In the genomic region with DNA sequence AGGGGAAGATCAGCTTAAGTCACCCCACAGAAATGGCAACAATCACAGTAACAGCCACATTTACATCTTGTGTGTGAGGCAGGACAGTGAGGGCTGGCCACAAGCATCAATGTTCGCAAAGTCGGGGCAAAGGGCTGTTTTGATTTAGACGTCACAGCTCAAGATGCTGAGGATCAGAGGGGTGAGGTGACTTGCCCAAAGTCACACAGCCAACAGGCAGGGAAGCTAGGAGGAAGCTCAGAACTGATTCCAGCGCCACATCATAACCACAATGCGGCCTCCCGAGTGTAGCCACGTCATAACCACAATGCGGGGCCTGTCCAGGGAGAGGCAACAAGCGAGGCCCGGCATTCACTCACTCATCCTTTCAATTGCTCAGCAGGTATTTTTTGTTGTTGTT, we compare ENCODE assay signal across 10 cellular contexts. TPM values are rescaled to one million over a fixed set of nuclear protein-coding genes. Genes with fewer than 3 reads are reported as not detected.
A peak's percentile ranks its signal among the peaks of the same experiment; 100 is the strongest.
DNase-seq lines count a peak whose midpoint lies in the region; ATAC-seq and TF ChIP-seq lines count a peak whose summit lies in the region.
"Had no signal": no experiment of that assay in that cellular context is flagged by ENCODE, and none has a peak within 500 bp of the region (broad histone marks: within the 10 kb centered on the region; RNA-seq: fewer than 3 reads in every experiment).

No MANE protein-coding gene starts in this region.

- ATAC-seq in DND-41 (ENCODE audit: insufficient read depth, low read depth), result no peak
- ATAC-seq in HG02840 (IDR thresholded peaks at IDR 0.05; ENCODE audit: low FRiP score, unreplicated experiment), result no peak

- peaks cover 5% of the 10 kb centered on the region; the same call in 1 of the 2 replicates for H4K20me1 ChIP-seq in DND-41 (ENCODE audit: insufficient read depth, low read length)

- peaks cover 37% of the 10 kb centered on the region for H3K4me1 ChIP-seq in DND-41 (ENCODE audit: insufficient read depth, low read length)

- H3K36me3 ChIP-seq in DND-41 (ENCODE audit: insufficient read depth, low read length), result peaks cover 6% of the 10 kb centered on the region; the same call in 1 of the 2 replicates

- H3K27me3 ChIP-seq in DND-41 (ENCODE audit: insufficient read depth, low read length, poor library complexity), result no peaks in the 10 kb centered on the region

- H3K27ac ChIP-seq in DND-41 (ENCODE audit: low read length), result no peak overlapping the region; the same call in 1 of the 2 replicates

- intact Hi-C loops in posterior vena cava (cut with DNase I), result no loop called here

- peak overlapping the region; percentile 72; the same call in 1 of the 2 replicates for H3K4me2 ChIP-seq in DND-41 (ENCODE audit: insufficient read depth, low read length)

- H3K9me3 ChIP-seq in DND-41 (ENCODE audit: insufficient read depth, low read length, severe bottlenecking), result no peaks in the 10 kb centered on the region

- H3K79me2 ChIP-seq in DND-41 (ENCODE audit: insufficient read depth, low read length), result peaks cover 53% of the 10 kb centered on the region

- H2AFZ ChIP-seq in DND-41 (ENCODE audit: low read depth, low read length), result no peak overlapping the region

- peak overlapping the region; percentile 54; the same call in 1 of the 2 replicates for H3K9ac ChIP-seq in DND-41 (ENCODE audit: low read depth, low read length)

- DNase-seq in DND-41, result no peak
- peak; percentile 34 to 88 (median 53) for DNase-seq in T-helper 1 cell
- peak; percentile 90 for DNase-seq in amniotic epithelial cell (ENCODE audit: low read depth)
- peak; percentile 82 for DNase-seq in posterior vena cava (ENCODE audit: low spot score)
- DNase-seq in DMS 273 (lab: John Stamatoyannopoulos, UW; ENCODE audit: unreplicated experiment), result no peak
- no peak for DNase-seq in SW 1271 (lab: John Stamatoyannopoulos, UW)
- no peak for DNase-seq in foreskin melanocyte

- H3K4me3 ChIP-seq in DND-41 (ENCODE audit: low read depth in 1 of 2, low read length in 2 of 2), result no peak overlapping the region

- TF ChIP-seq CTCF in DND-41 (IDR thresholded peaks at IDR 0.05; ENCODE audit: borderline replicate concordance, extremely low read depth, low read length, poor library complexity, severe bottlenecking), result no peak

RNA-seq across cellular contexts. Expression of a gene that starts 14.3 kb away (rescaled TPM):
- 10 to 100 TPM; 25.2 to 33.6 TPM for total RNA-seq in posterior vena cava

RNA-seq across cellular contexts. Expression of a gene that starts 20.2 kb away (rescaled TPM):
- total RNA-seq in posterior vena cava, result not detected
- total RNA-seq: aorta, subcutaneous adipose tissue had no signal

Comparison
In these comparisons a context has a peak if more than half of its experiments do, and no peak if none do; other contexts are left out.
1. DNase-seq: peak in T-helper 1 cell (5 of 5), amniotic epithelial cell (single experiment) and posterior vena cava (single experiment); none in DND-41 (single experiment), DMS 273 (single experiment), SW 1271 (0 of 2) and foreskin melanocyte (single experiment).